In the genomic region with DNA sequence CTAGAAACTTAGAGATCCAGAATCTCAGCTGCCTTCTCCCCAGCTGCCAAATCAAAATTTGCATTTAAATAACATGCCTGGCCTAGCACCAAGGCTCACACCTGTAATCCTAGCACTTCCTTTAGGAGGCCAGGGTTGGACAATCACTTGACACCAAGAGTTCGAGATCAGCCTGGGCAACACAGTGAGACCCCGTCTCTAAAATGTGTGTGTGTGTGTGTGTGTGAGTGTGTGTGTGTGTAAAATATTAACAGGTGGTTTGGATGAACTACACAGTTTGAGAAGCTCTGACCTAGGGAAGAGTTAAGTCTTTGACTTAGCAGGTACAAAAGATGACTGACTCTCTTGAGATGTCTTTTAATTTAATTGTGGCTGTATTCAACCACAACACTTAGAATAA, we compare ENCODE assay signal across 20 cellular contexts.
"Had no signal": no experiment of that assay in that cellular context is flagged by ENCODE, and none has a peak within 500 bp of the region (broad histone marks: within the 10 kb centered on the region; RNA-seq: fewer than 3 reads in every experiment).

No MANE protein-coding gene starts in this region.

- H3K36me3 ChIP-seq: neural progenitor cell, ovary had no signal

- H3K27me3 ChIP-seq: foreskin keratinocyte, hepatocyte, neural progenitor cell, ovary had no signal

- H3K4me1 ChIP-seq: foreskin keratinocyte, neural progenitor cell had no signal

- DNase-seq: effector CD4-positive, alpha-beta T cell; endodermal cell; erythroblast; foreskin keratinocyte; head of caudate nucleus; left colon; left ventricle myocardium superior; mesenchymal stem cell; midbrain; nucleus accumbens; ovary; right cardiac atrium; small intestine; stimulated activated CD4-positive, alpha-beta T cell treated with anti-CD3 and anti-CD28 coated beads, Interleukin-12 subunit alpha, Interleukin-12 subunit beta, amount 100 ng/mL, for 4 hours; stimulated activated naive CD4-positive, alpha-beta T cell; trophoblast cell had no signal

- H3K9me3 ChIP-seq: ovary had no signal

- H3K27ac ChIP-seq: foreskin keratinocyte, hepatocyte, neural progenitor cell, ovary had no signal

- FAIRE-seq: small intestine had no signal

- ATAC-seq: foreskin keratinocyte; left colon; left ventricle myocardium superior; natural killer cell treated with Interleukin-12 subunit alpha and Interleukin-12 subunit beta and Interleukin-15 and Interleukin-18, amount 100 ng/mL, for 72 hours; right cardiac atrium had no signal

- H2AFZ ChIP-seq: hepatocyte, neural progenitor cell had no signal

- H3K4me2 ChIP-seq: hepatocyte, neural progenitor cell had no signal

- H3K4me3 ChIP-seq: hepatocyte, lung, neural progenitor cell, ovary had no signal

- H3K9ac ChIP-seq: neural progenitor cell had no signal
